ENCODE assay signal across 15 cellular contexts in genomic region chr12:18461738-18462137, GRCh38.
"Had no signal": no experiment of that assay in that cellular context is flagged by ENCODE, and none has a peak within 500 bp of the region (broad histone marks: within the 10 kb centered on the region; RNA-seq: fewer than 3 reads in every experiment).

No MANE protein-coding gene starts in this region.

- H3K9me3 Mint-ChIP-seq: activated CD4-positive, alpha-beta T cell treated with anti-CD3 and anti-CD28 coated beads, Interleukin-2, amount 10 ng/mL, durations not matched to agents 7 days and 5 days; mesothelial cell of epicardium; neural progenitor cell had no signal

- H3K4me3 ChIP-seq: dorsolateral prefrontal cortex, neural progenitor cell, pancreas, stomach, thoracic aorta had no signal

- H3K4me3 Mint-ChIP-seq: activated CD4-positive, alpha-beta T cell treated with anti-CD3 and anti-CD28 coated beads, Interleukin-2, amount 10 ng/mL, durations not matched to agents 7 days and 5 days; mesothelial cell of epicardium; neural progenitor cell had no signal

- H3K27me3 Mint-ChIP-seq: activated CD4-positive, alpha-beta T cell treated with anti-CD3 and anti-CD28 coated beads, Interleukin-2, amount 10 ng/mL, durations not matched to agents 7 days and 5 days had no signal

- H3K36me3 Mint-ChIP-seq: mesothelial cell of epicardium, neural progenitor cell had no signal

- ATAC-seq: esophagus mucosa had no signal

- H3K36me3 ChIP-seq: brain microvascular endothelial cell, neural progenitor cell, pancreas, stomach, thoracic aorta had no signal

- H3K9ac ChIP-seq: neural progenitor cell had no signal

- DNase-seq: activated CD4-positive, alpha-beta T cell treated with anti-CD3 and anti-CD28 coated beads, Interleukin-2, amount 10 ng/mL, durations not matched to agents 7 days and 5 days; activated CD4-positive, CD25-positive, alpha-beta regulatory T cell; activated naive CD4-positive, alpha-beta T cell treated with anti-CD3 and anti-CD28 coated beads, Interleukin-2, amount 50 U/mL, for 16 hours; amniotic stem cell; cerebellar nuclear complex; dorsolateral prefrontal cortex; hippocampal formation; stimulated activated CD4-positive, alpha-beta T cell treated with anti-CD3 and anti-CD28 coated beads, Interleukin-4, amount 100 ng/mL, for 4 hours; stomach had no signal

- H3K9me3 ChIP-seq: pancreas, stomach, thoracic aorta had no signal

- H3K27me3 ChIP-seq: brain microvascular endothelial cell, dorsolateral prefrontal cortex, neural progenitor cell, pancreas, stomach had no signal

- H3K4me1 ChIP-seq: neural progenitor cell had no signal

- H3K27ac Mint-ChIP-seq: activated CD4-positive, alpha-beta T cell treated with anti-CD3 and anti-CD28 coated beads, Interleukin-2, amount 10 ng/mL, durations not matched to agents 7 days and 5 days; neural progenitor cell had no signal

- H3K4me1 Mint-ChIP-seq: activated CD4-positive, alpha-beta T cell treated with anti-CD3 and anti-CD28 coated beads, Interleukin-2, amount 10 ng/mL, durations not matched to agents 7 days and 5 days had no signal
